In genomic region chr7:69804962-69805361, GRCh38 we compare ENCODE assay signal across 28 cellular contexts.
"Had no signal": no experiment of that assay in that cellular context is flagged by ENCODE, and none has a peak within 500 bp of the region (broad histone marks: within the 10 kb centered on the region; RNA-seq: fewer than 3 reads in every experiment).

No MANE protein-coding gene starts in this region.

- DNase-seq: activated CD4-positive, alpha-beta memory T cell treated with anti-CD3 and anti-CD28 coated beads for 36 hours; activated CD4-positive, alpha-beta T cell treated with anti-CD3 and anti-CD28 coated beads, Interleukin-2, amount 10 ng/mL, durations not matched to agents 24 days and 14 days; activated naive CD8-positive, alpha-beta T cell treated with anti-CD3 and anti-CD28 coated beads, Interleukin-2, amount 50 U/mL, for 24 hours; activated T-cell treated with anti-CD3 and anti-CD28 coated beads, Interleukin-2, amount 50 U/mL, for 4 hours; amygdala; central memory CD4-positive, alpha-beta T cell; dermis blood vessel endothelial cell; effector CD4-positive, alpha-beta T cell; esophagus squamous epithelium; foreskin melanocyte; heart right ventricle; kidney glomerular epithelial cell; left lung; lower lobe of right lung; naive B cell; occipital lobe; right cardiac atrium; spleen; trophoblast cell; uterus; WERI-Rb-1 had no signal

- H3K4me1 Mint-ChIP-seq: activated CD4-positive, alpha-beta T cell treated with anti-CD3 and anti-CD28 coated beads, Interleukin-2, amount 10 ng/mL, durations not matched to agents 24 days and 14 days; activated naive CD4-positive, alpha-beta T cell treated with anti-CD3 and anti-CD28 coated beads, Interleukin-2, amount 50 U/mL, for 24 hours had no signal

- H3K9ac ChIP-seq: neural progenitor cell had no signal

- H2AFZ ChIP-seq: neural progenitor cell had no signal

- H3K27ac ChIP-seq: epithelial cell of prostate, esophagus squamous epithelium, heart right ventricle, left lung, lower lobe of right lung, neural progenitor cell, spleen, thoracic aorta, uterus, WERI-Rb-1 had no signal

- H3K9me3 Mint-ChIP-seq: activated CD4-positive, alpha-beta memory T cell treated with anti-CD3 and anti-CD28 coated beads for 36 hours; activated CD4-positive, alpha-beta T cell treated with anti-CD3 and anti-CD28 coated beads, Interleukin-2, amount 10 ng/mL, durations not matched to agents 24 days and 14 days; activated naive CD4-positive, alpha-beta T cell treated with anti-CD3 and anti-CD28 coated beads, Interleukin-2, amount 50 U/mL, for 24 hours; activated naive CD8-positive, alpha-beta T cell treated with anti-CD3 and anti-CD28 coated beads, Interleukin-2, amount 50 U/mL, for 24 hours; activated T-cell treated with anti-CD3 and anti-CD28 coated beads, Interleukin-2, amount 50 U/mL, for 4 hours; activated T-helper 2 cell treated with anti-CD3 and anti-CD28 coated beads, Interferon-gamma antibody, Interleukin-2, Interleukin-4, amounts not matched to agents 10 μg/mL and 5 μg/mL and 100 μg/mL, durations not matched to agents 14 hours and 24 hours and 36 hours; naive B cell; neural progenitor cell; stimulated activated naive CD8-positive, alpha-beta T cell treated with anti-CD3 and anti-CD28 coated beads, Interleukin-15, Interleukin-2, amounts not matched to agents 100 ng/mL and 50 ng/mL, for 24 hours had no signal

- H3K36me3 ChIP-seq: esophagus squamous epithelium, heart right ventricle, left lung, lower lobe of right lung, neural progenitor cell, spleen, thoracic aorta, uterus, WERI-Rb-1 had no signal

- H3K4me1 ChIP-seq: neural progenitor cell had no signal

- H3K4me3 Mint-ChIP-seq: activated CD4-positive, alpha-beta memory T cell treated with anti-CD3 and anti-CD28 coated beads for 36 hours; activated CD4-positive, alpha-beta T cell treated with anti-CD3 and anti-CD28 coated beads, Interleukin-2, amount 10 ng/mL, durations not matched to agents 24 days and 14 days; activated naive CD4-positive, alpha-beta T cell treated with anti-CD3 and anti-CD28 coated beads, Interleukin-2, amount 50 U/mL, for 24 hours; activated naive CD8-positive, alpha-beta T cell treated with anti-CD3 and anti-CD28 coated beads, Interleukin-2, amount 50 U/mL, for 24 hours; activated T-cell treated with anti-CD3 and anti-CD28 coated beads, Interleukin-2, amount 50 U/mL, for 4 hours; mesothelial cell of epicardium; naive B cell; neural progenitor cell; stimulated activated naive CD8-positive, alpha-beta T cell treated with anti-CD3 and anti-CD28 coated beads, Interleukin-15, Interleukin-2, amounts not matched to agents 100 ng/mL and 50 ng/mL, for 24 hours had no signal

- H3K36me3 Mint-ChIP-seq: activated CD4-positive, alpha-beta memory T cell treated with anti-CD3 and anti-CD28 coated beads for 36 hours; activated naive CD4-positive, alpha-beta T cell treated with anti-CD3 and anti-CD28 coated beads, Interleukin-2, amount 50 U/mL, for 24 hours; naive B cell had no signal

- H3K9me3 ChIP-seq: esophagus squamous epithelium, left lung, lower lobe of right lung, spleen, thoracic aorta, uterus had no signal

- ATAC-seq: heart right ventricle, left lung, lower lobe of right lung, right cardiac atrium had no signal

- H3K4me3 ChIP-seq: esophagus squamous epithelium, heart right ventricle, left lung, lower lobe of right lung, neural progenitor cell, spleen, thoracic aorta, uterus had no signal

- H3K27me3 ChIP-seq: esophagus squamous epithelium, heart right ventricle, left lung, neural progenitor cell, spleen, uterus had no signal

- H3K4me2 ChIP-seq: neural progenitor cell had no signal

- H3K27me3 Mint-ChIP-seq: activated CD4-positive, alpha-beta memory T cell treated with anti-CD3 and anti-CD28 coated beads for 36 hours; activated naive CD4-positive, alpha-beta T cell treated with anti-CD3 and anti-CD28 coated beads, Interleukin-2, amount 50 U/mL, for 24 hours; naive B cell had no signal

- H3K27ac Mint-ChIP-seq: activated CD4-positive, alpha-beta memory T cell treated with anti-CD3 and anti-CD28 coated beads for 36 hours; activated CD4-positive, alpha-beta T cell treated with anti-CD3 and anti-CD28 coated beads, Interleukin-2, amount 10 ng/mL, durations not matched to agents 24 days and 14 days; activated naive CD4-positive, alpha-beta T cell treated with anti-CD3 and anti-CD28 coated beads, Interleukin-2, amount 50 U/mL, for 24 hours; activated naive CD8-positive, alpha-beta T cell treated with anti-CD3 and anti-CD28 coated beads, Interleukin-2, amount 50 U/mL, for 24 hours; activated T-helper 2 cell treated with anti-CD3 and anti-CD28 coated beads, Interferon-gamma antibody, Interleukin-2, Interleukin-4, amounts not matched to agents 10 μg/mL and 5 μg/mL and 100 μg/mL, durations not matched to agents 14 hours and 24 hours and 36 hours; mesothelial cell of epicardium; neural progenitor cell; stimulated activated naive CD8-positive, alpha-beta T cell treated with anti-CD3 and anti-CD28 coated beads, Interleukin-15, Interleukin-2, amounts not matched to agents 100 ng/mL and 50 ng/mL, for 24 hours had no signal
